8 cellular contexts compared by ENCODE assay signal in genomic region chr10:87094373-87095240, GRCh38. TPM values are rescaled to one million over a fixed set of nuclear protein-coding genes. Genes with fewer than 3 reads are reported as not detected.
DNase-seq lines count a peak whose midpoint lies in the region; ATAC-seq and TF ChIP-seq lines count a peak whose summit lies in the region.

GLUD1 (minus strand) TSS chr10:87094843; CDS start chr10:87094769, 74 bp downstream.
SHLD2 (plus strand) TSS chr10:87095206; CDS start chr10:87151355, 56,149 bp downstream.

- H3K36me3 Mint-ChIP-seq in CD4-positive, alpha-beta memory T cell = peaks cover 5 to 19% of the 10 kb centered on the region in 2 donors
- H3K36me3 Mint-ChIP-seq in activated CD8-positive, alpha-beta memory T cell treated with anti-CD3 and anti-CD28 coated beads, Interleukin-2, amount 10 ng/mL, durations not matched to agents 7 days and 5 days = peaks cover 37% of the 10 kb centered on the region
- H3K36me3 Mint-ChIP-seq in endodermal cell (ENCODE audit: low read depth) = peaks cover 19% of the 10 kb centered on the region

- WGBS in endodermal cell (ENCODE audit: insufficient coverage in 1 of 2, insufficient read length in 1 of 2), 2 experiments = 0% methylated on average over 23 to 92 of the region's 112 CpGs

- CTCF ChIA-PET in CD4-positive, alpha-beta memory T cell (lab: Charles Lee; ENCODE audit: partially characterized antibody) = interaction anchor here (1.0 to 5.2 kb wide), 2 partner anchors 10 to 124 kb away, joined by 3 to 22 read pairs; no protein-coding TSS in a partner anchor
- CTCF ChIA-PET in activated CD8-positive, alpha-beta memory T cell treated with anti-CD3 and anti-CD28 coated beads, Interleukin-2, amount 10 ng/mL, durations not matched to agents 7 days and 5 days (lab: Charles Lee) = interaction anchor here (1.2 to 2.4 kb wide), 2 partner anchors 10 to 156 kb away, joined by 5 to 10 read pairs; no protein-coding TSS in a partner anchor

- H3K4me1 ChIP-seq in CD4-positive, alpha-beta memory T cell (ENCODE audit: insufficient read depth, low read length) = peaks cover 51% of the 10 kb centered on the region
- peaks cover 7% of the 10 kb centered on the region for H3K4me1 ChIP-seq in endodermal cell (ENCODE audit: control insufficient read depth, insufficient read depth, low read length)

- no peaks in the 10 kb centered on the region for H3K27me3 ChIP-seq in CD4-positive, alpha-beta memory T cell (ENCODE audit: insufficient read depth, low read length)
- no peaks in the 10 kb centered on the region for H3K27me3 ChIP-seq in endodermal cell (ENCODE audit: control insufficient read depth, insufficient read depth, low read length, poor library complexity, severe bottlenecking)

- peak within 1 kb of the TSS; percentile 91 to 97 (median 94) for H3K4me3 Mint-ChIP-seq in CD4-positive, alpha-beta memory T cell
- H3K4me3 Mint-ChIP-seq in activated CD8-positive, alpha-beta memory T cell treated with anti-CD3 and anti-CD28 coated beads, Interleukin-2, amount 10 ng/mL, durations not matched to agents 7 days and 5 days = peak within 1 kb of the TSS; percentile 95
- peak within 1 kb of the TSS; percentile 85 for H3K4me3 Mint-ChIP-seq in endodermal cell

- ATAC-seq in GM19395 (IDR thresholded peaks at IDR 0.05; ENCODE audit: unreplicated experiment) (peak; percentile 57), HG03558 (IDR thresholded peaks at IDR 0.05; ENCODE audit: extremely low read depth, unreplicated experiment) (peak; percentile 47)
- ATAC-seq in activated CD8-positive, alpha-beta memory T cell treated with anti-CD3 and anti-CD28 coated beads, Interleukin-2, amount 10 ng/mL, durations not matched to agents 7 days and 5 days = peak; percentile 76

- DNase-seq in CD4-positive, alpha-beta memory T cell = peak; percentile 86 to 90 (median 88)
- DNase-seq in NOMO-1 (lab: John Stamatoyannopoulos, UW; ENCODE audit: unreplicated experiment in 2 of 2) (peak; percentile 91 to 92), endodermal cell (peak; percentile 96), mesenteric fat pad (ENCODE audit: low spot score) (peak; percentile 96)
- peak; percentile 95 for DNase-seq in activated CD8-positive, alpha-beta memory T cell treated with anti-CD3 and anti-CD28 coated beads, Interleukin-2, amount 10 ng/mL, durations not matched to agents 7 days and 5 days
- DNase-seq in stimulated activated CD8-positive, alpha-beta memory T cell treated with anti-CD3 and anti-CD28 coated beads, Interleukin-15, amount 100 ng/mL, for 4 hours (ENCODE audit: low read depth in 2 of 2) = peak; percentile 67 to 77

- no peaks in the 10 kb centered on the region for H3K36me3 ChIP-seq in CD4-positive, alpha-beta memory T cell (ENCODE audit: insufficient read depth, low read length)
- peaks cover 23% of the 10 kb centered on the region for H3K36me3 ChIP-seq in endodermal cell (ENCODE audit: control insufficient read depth, insufficient read depth, low read length)

- H3K9ac ChIP-seq in endodermal cell (ENCODE audit: extremely low read depth, low read length, poor library complexity, severe bottlenecking) = peak within 1 kb of the TSS; percentile 86

- H3K27ac ChIP-seq in CD4-positive, alpha-beta memory T cell (ENCODE audit: low read depth, low read length) = peak within 1 kb of the TSS; percentile 86
- peak within 1 kb of the TSS; percentile 76 for H3K27ac ChIP-seq in endodermal cell (ENCODE audit: low read depth, low read length)

- intact Hi-C loops in CD4-positive, alpha-beta memory T cell (cut with micrococcal nuclease) = loop anchor here (1.0 to 10.0 kb wide), 5 partner anchors 123 to 768 kb away; partner anchors contain the start of genes BMPR1A, KLLN and PTEN

- no peaks in the 10 kb centered on the region for H3K27me3 Mint-ChIP-seq in CD4-positive, alpha-beta memory T cell
- H3K27me3 Mint-ChIP-seq in activated CD8-positive, alpha-beta memory T cell treated with anti-CD3 and anti-CD28 coated beads, Interleukin-2, amount 10 ng/mL, durations not matched to agents 7 days and 5 days = no peaks in the 10 kb centered on the region
- no peaks in the 10 kb centered on the region for H3K27me3 Mint-ChIP-seq in endodermal cell (ENCODE audit: insufficient read depth)

- TF ChIP-seq CTCF in endodermal cell (conservative IDR thresholded peaks at IDR 0.05) = no peak

- peaks cover 41 to 60% (median 50%) of the 10 kb centered on the region in 4 donors for H3K4me1 Mint-ChIP-seq in CD4-positive, alpha-beta memory T cell
- peaks cover 51% of the 10 kb centered on the region for H3K4me1 Mint-ChIP-seq in activated CD8-positive, alpha-beta memory T cell treated with anti-CD3 and anti-CD28 coated beads, Interleukin-2, amount 10 ng/mL, durations not matched to agents 7 days and 5 days
- H3K4me1 Mint-ChIP-seq in endodermal cell = peaks cover 23% of the 10 kb centered on the region

- peak within 1 kb of the TSS; percentile 58 to 63 for H3K4me3 ChIP-seq in CD4-positive, alpha-beta memory T cell (ENCODE audit: low read length in 2 of 2)
- H3K4me3 ChIP-seq in endodermal cell (ENCODE audit: low read length) = peak within 1 kb of the TSS; percentile 92

- H3K9me3 Mint-ChIP-seq in CD4-positive, alpha-beta memory T cell = no peaks in the 10 kb centered on the region
- no peaks in the 10 kb centered on the region for H3K9me3 Mint-ChIP-seq in activated CD8-positive, alpha-beta memory T cell treated with anti-CD3 and anti-CD28 coated beads, Interleukin-2, amount 10 ng/mL, durations not matched to agents 7 days and 5 days (ENCODE audit: low read depth)
- H3K9me3 Mint-ChIP-seq in endodermal cell = no peaks in the 10 kb centered on the region

- no peaks in the 10 kb centered on the region for H3K9me3 ChIP-seq in CD4-positive, alpha-beta memory T cell (ENCODE audit: control insufficient read depth in 1 of 2, low read length in 2 of 2)
- H3K9me3 ChIP-seq in endodermal cell (ENCODE audit: control insufficient read depth, low read length) = no peaks in the 10 kb centered on the region

- H3K27ac Mint-ChIP-seq in CD4-positive, alpha-beta memory T cell = peak within 1 kb of the TSS; percentile 93 to 99 (median 95)
- peak within 1 kb of the TSS; percentile 97 for H3K27ac Mint-ChIP-seq in activated CD8-positive, alpha-beta memory T cell treated with anti-CD3 and anti-CD28 coated beads, Interleukin-2, amount 10 ng/mL, durations not matched to agents 7 days and 5 days
- peak within 1 kb of the TSS; percentile 96 for H3K27ac Mint-ChIP-seq in endodermal cell

- POLR2A ChIA-PET in CD4-positive, alpha-beta memory T cell (lab: Charles Lee; ENCODE audit: partially characterized antibody) = interaction anchor here (0.9 to 4.8 kb wide), 9 partner anchors 8 to 560 kb away, joined by 3 to 34 read pairs (median 5); partner anchors contain the start of gene BMPR1A

RNA-seq across cellular contexts. Expression of gene GLUD1, which starts in this region (rescaled TPM):
- 10 to 100 TPM; 75.8 to 83.8 TPM for total RNA-seq in CD4-positive, alpha-beta memory T cell
- 100 to 1,000 TPM; 125 to 158 TPM for polyA plus RNA-seq in CD4-positive, alpha-beta memory T cell
- total RNA-seq in activated CD8-positive, alpha-beta memory T cell treated with anti-CD3 and anti-CD28 coated beads, Interleukin-2, amount 10 ng/mL, durations not matched to agents 7 days and 5 days = 100 to 1,000 TPM in 1 of 2 experiments, 10 to 100 TPM in 1; 85.8 to 111 TPM
- total RNA-seq in endodermal cell (100 to 1,000 TPM; 104 to 107 TPM), mesenteric fat pad (127 TPM)
- 80.7 TPM for polyA plus RNA-seq in endodermal cell (2013, experiment 1 of 2)
- 74.5 TPM for polyA plus RNA-seq in endodermal cell (2013, experiment 2 of 2)

RNA-seq across cellular contexts. Expression of gene SHLD2, which starts in this region (rescaled TPM):
- 10 to 100 TPM; 24.0 to 26.5 TPM for total RNA-seq in CD4-positive, alpha-beta memory T cell
- polyA plus RNA-seq in CD4-positive, alpha-beta memory T cell = 10 to 100 TPM; 20.7 to 25.8 TPM
- total RNA-seq in activated CD8-positive, alpha-beta memory T cell treated with anti-CD3 and anti-CD28 coated beads, Interleukin-2, amount 10 ng/mL, durations not matched to agents 7 days and 5 days = 10 to 100 TPM; 31.1 to 36.4 TPM
- total RNA-seq in endodermal cell (10 to 100 TPM; 30.0 to 30.5 TPM), mesenteric fat pad (33.0 TPM)
- 19.2 TPM for polyA plus RNA-seq in endodermal cell (2013, experiment 1 of 2)
- 19.4 TPM for polyA plus RNA-seq in endodermal cell (2013, experiment 2 of 2)

Comparison
In these comparisons a context has a peak if more than half of its experiments do, and no peak if none do; other contexts are left out.
1. Peak in every context shown above with its lines: DNase-seq, ATAC-seq, H3K4me3 ChIP-seq and H3K27ac ChIP-seq.